ENCODE assay signal across 13 cellular contexts in the genomic region with DNA sequence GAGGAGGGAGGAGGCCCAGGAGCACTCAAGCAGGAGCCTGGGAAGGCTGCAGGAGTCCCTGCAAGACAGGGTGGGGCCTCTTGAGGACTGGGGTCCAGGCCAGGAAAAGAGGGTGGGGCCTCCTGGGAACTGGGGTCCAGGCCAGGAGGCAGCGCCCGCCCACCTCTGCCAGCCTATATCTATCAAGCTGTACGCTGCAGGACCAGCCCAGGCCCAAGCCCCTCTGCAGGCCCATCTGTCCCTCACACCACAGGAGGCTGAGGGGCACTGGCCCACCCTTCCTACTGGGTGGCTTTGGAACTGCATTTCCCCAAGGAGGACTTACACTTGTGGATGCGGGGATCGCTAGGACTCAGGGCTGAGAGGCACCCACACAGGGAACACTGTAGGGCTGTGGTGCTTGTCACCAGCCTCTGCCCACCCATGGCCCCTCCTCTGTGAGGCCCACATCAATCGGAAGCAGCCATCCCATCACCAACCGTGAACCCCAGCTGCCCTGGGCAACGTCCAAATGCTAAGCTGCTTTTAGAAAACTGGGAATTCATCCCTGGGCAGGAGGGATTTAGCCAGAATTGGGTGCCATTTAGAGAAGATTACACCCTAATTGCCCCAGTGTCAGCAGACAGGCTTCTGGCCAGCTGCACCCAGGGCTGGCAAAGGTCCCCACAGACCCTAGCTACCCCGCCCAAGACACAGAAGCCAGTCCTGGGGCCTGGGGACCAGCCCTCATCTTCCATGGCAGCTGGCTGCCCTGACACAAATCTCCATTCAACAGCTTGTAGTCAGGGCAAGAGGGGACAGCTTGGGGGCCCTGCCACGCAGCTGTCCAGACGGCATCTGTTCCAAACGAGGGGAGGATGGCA. TPM values are rescaled to one million over a fixed set of nuclear protein-coding genes. Genes with fewer than 3 reads are reported as not detected.
DNase-seq lines count a peak whose midpoint lies in the region; TF ChIP-seq lines count a peak whose summit lies in the region.
"Had no signal": no experiment of that assay in that cellular context is flagged by ENCODE, and none has a peak within 500 bp of the region (broad histone marks: within the 10 kb centered on the region; RNA-seq: fewer than 3 reads in every experiment).

No MANE protein-coding gene starts in this region.

- peak overlapping the region; percentile 41 for H3K27ac Mint-ChIP-seq in osteocyte (ENCODE audit: unreplicated experiment)

- H3K4me3 Mint-ChIP-seq in osteocyte (ENCODE audit: unreplicated experiment): no peak overlapping the region
- H3K4me3 Mint-ChIP-seq: naive thymus-derived CD8-positive, alpha-beta T cell had no signal

- WGBS in esophagus muscularis mucosa: 58% methylated on average over 2 of the region's 12 CpGs

- intact Hi-C loops in head of caudate nucleus (cut with DNase I) (no loop called here), esophagus muscularis mucosa (cut with DNase I) (no loop called here)

- peak overlapping the region; percentile 47 for H3K27ac ChIP-seq in BLaER1
- H3K27ac ChIP-seq in esophagus muscularis mucosa (replicated peaks in 1 of 4): peak overlapping the region in 2 of 4 donors; percentile 16 to 44

- H3K9ac ChIP-seq in BLaER1: peak overlapping the region; percentile 42; the same call in 1 of the 2 replicates

- peak; percentile 94 for DNase-seq in NCI-H82 treated with DMSO at 0.1 percent for 48 hours (lab: John Stamatoyannopoulos, UW; ENCODE audit: unreplicated experiment)
- DNase-seq in head of caudate nucleus: peak in 41 of 42 donors; percentile 47 to 89 (median 76)
- DNase-seq in osteocyte (ENCODE audit: extremely low spot score, unreplicated experiment): no peak
- no peak for DNase-seq in COLO829 (ENCODE audit: low spot score)
- DNase-seq in erythroblast (lab: John Stamatoyannopoulos, UW): no peak
- DNase-seq in esophagus muscularis mucosa (ENCODE audit: extremely low spot score): no peak
- no peak for DNase-seq in DMS79 treated with DMSO at 0.1 percent for 48 hours (lab: John Stamatoyannopoulos, UW)
- DNase-seq: naive thymus-derived CD8-positive, alpha-beta T cell; stimulated activated CD4-positive, alpha-beta T cell treated with anti-CD3 and anti-CD28 coated beads, Interleukin-4, amount 100 ng/mL, for 4 hours; T-helper 9 cell; testis had no signal

- H3K4me1 ChIP-seq in BLaER1: peaks cover 73% of the 10 kb centered on the region
- H3K4me1 ChIP-seq in esophagus muscularis mucosa: peaks cover 60 to 71% (median 69%) of the 10 kb centered on the region in 4 donors
- H3K4me1 ChIP-seq: HAP-1 had no signal

- peaks cover 49% of the 10 kb centered on the region for H3K4me1 Mint-ChIP-seq in osteocyte (ENCODE audit: unreplicated experiment)

- H3K27me3 ChIP-seq in BLaER1 (no peaks in the 10 kb centered on the region), esophagus muscularis mucosa (no peaks in the 10 kb centered on the region)
- H3K27me3 ChIP-seq: testis had no signal

- H3K4me3 ChIP-seq in BLaER1: no peak overlapping the region
- no peak overlapping the region for H3K4me3 ChIP-seq in esophagus muscularis mucosa
- H3K4me3 ChIP-seq: HAP-1, testis had no signal

- TF ChIP-seq POLR2A in erythroblast (IDR thresholded peaks at IDR 0.05; ENCODE audit: low read length) (no peak), esophagus muscularis mucosa (IDR thresholded peaks at IDR 0.05; ENCODE audit: low read depth) (no peak)

- no peaks in the 10 kb centered on the region for H3K27me3 Mint-ChIP-seq in osteocyte (ENCODE audit: unreplicated experiment)
- H3K27me3 Mint-ChIP-seq: naive thymus-derived CD8-positive, alpha-beta T cell had no signal

- H3K4me2 ChIP-seq in BLaER1: peak overlapping the region; percentile 56

- H3K9me3 ChIP-seq in BLaER1 (peaks cover 10% of the 10 kb centered on the region), esophagus muscularis mucosa (no peaks in the 10 kb centered on the region)
- H3K9me3 ChIP-seq: HAP-1, testis had no signal

- peaks cover 90% of the 10 kb centered on the region for H4K20me1 ChIP-seq in BLaER1

- H3K36me3 ChIP-seq in BLaER1 (peaks cover 26% of the 10 kb centered on the region), esophagus muscularis mucosa (no peaks in the 10 kb centered on the region)
- H3K36me3 ChIP-seq: HAP-1 had no signal

- no peaks in the 10 kb centered on the region for H3K36me3 Mint-ChIP-seq in osteocyte (ENCODE audit: unreplicated experiment)

- no peaks in the 10 kb centered on the region for H3K9me3 Mint-ChIP-seq in osteocyte (ENCODE audit: unreplicated experiment)

- TF ChIP-seq EP300 in esophagus muscularis mucosa (IDR thresholded peaks at IDR 0.05): no peak

- TF ChIP-seq CTCF in osteocyte (IDR thresholded peaks at IDR 0.05) (no peak), esophagus muscularis mucosa (IDR thresholded peaks at IDR 0.05) (no peak)

RNA-seq across cellular contexts. Expression of a gene that starts 15.3 kb away (rescaled TPM):
- total RNA-seq in osteocyte: 34.8 and 35.4 TPM in 2 replicates
- 10 to 100 TPM; 44.0 to 72.5 (median 57.3) TPM for total RNA-seq in esophagus muscularis mucosa

Comparison
In these comparisons a context has a peak if more than half of its experiments do, and no peak if none do; other contexts are left out.
1. DNase-seq: peak in NCI-H82 treated with DMSO at 0.1 percent for 48 hours (single experiment) and head of caudate nucleus (41 of 42); none in osteocyte (single experiment), COLO829 (single experiment), erythroblast (0 of 2), esophagus muscularis mucosa (single experiment) and DMS79 treated with DMSO at 0.1 percent for 48 hours (single experiment).